ENCODE assay signal across 30 cellular contexts in the genomic region with DNA sequence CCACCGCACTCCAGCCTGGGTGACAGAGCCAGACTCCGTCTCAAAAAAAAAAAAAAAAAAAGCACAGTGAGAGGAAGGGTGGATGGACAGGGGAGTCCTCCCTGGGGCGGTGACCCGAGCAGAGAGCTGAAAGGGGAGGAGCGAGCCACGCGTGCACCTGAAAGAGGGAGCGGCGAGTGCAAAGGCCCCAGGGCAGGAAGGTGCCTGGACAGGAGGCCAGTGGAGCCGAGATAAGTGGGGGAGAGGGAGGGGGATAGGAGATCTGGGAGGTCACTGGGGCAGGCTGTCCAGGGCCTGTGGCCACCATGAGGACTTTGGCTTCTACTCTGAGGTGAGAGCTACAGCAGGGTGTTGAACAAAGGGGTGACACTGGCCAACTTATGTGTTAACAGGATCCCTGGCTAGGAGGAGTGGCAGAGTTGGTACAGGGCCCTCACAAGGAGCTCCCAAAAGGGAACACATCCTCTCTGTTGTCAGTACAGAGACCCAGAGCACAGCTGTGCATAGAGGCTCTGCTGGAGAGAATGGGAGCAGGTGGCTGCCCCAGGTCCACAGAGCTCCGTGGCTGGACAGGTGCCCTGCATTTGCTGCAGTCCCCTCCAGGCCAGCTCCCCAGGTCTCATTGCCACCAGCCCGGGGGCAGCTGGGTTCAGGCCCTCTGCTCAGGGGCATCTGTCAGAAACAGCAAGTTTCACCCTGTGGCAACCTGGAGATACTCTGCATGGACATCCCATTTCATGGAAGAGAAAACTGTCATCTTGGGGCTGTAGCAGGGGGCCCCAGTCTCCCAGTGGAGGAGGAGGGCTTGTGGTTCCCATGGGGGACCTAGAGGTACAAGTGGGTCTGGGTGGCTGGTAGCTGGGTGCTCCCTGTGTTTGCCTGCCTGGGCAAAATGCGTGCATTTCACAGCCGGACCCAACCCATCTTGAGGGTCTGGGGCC. TPM values are rescaled to one million over a fixed set of nuclear protein-coding genes. Genes with fewer than 3 reads are reported as not detected.
"Had no signal": no experiment of that assay in that cellular context is flagged by ENCODE, and none has a peak within 500 bp of the region (broad histone marks: within the 10 kb centered on the region; RNA-seq: fewer than 3 reads in every experiment).

No MANE protein-coding gene starts in this region.

- H3K4me1 ChIP-seq: ascending aorta, stomach had no signal

- H3K4me3 ChIP-seq: ascending aorta, cardiac muscle cell, gastrocnemius medialis, ovary, stomach, suprapubic skin, tibial artery had no signal

- H3K9me3 ChIP-seq: ascending aorta, gastrocnemius medialis, neutrophil, ovary, stomach, suprapubic skin, tibial artery had no signal

- H3K27me3 ChIP-seq: ascending aorta, cardiac muscle cell, gastrocnemius medialis, neutrophil, ovary, stomach, suprapubic skin, tibial artery had no signal

- H3K27ac ChIP-seq: ascending aorta, cardiac muscle cell, gastrocnemius medialis, neutrophil, ovary, stomach, suprapubic skin, tibial artery had no signal

- DNase-seq: activated CD4-positive, alpha-beta memory T cell treated with anti-CD3 and anti-CD28 coated beads, Interleukin-2, amount 10 ng/mL, durations not matched to agents 7 days and 5 days; activated CD4-positive, alpha-beta T cell treated with anti-CD3 and anti-CD28 coated beads, Interleukin-2, amount 10 ng/mL, durations not matched to agents 7 days and 5 days; activated CD4-positive, CD25-positive, alpha-beta regulatory T cell treated with anti-CD3 and anti-CD28 coated beads, Interleukin-2, amount 50 U/mL, for 72 hours; activated CD8-positive, alpha-beta memory T cell treated with anti-CD3 and anti-CD28 coated beads, Interleukin-2, amount 50 U/mL, for 48 hours; activated gamma-delta T cell; activated naive CD4-positive, alpha-beta T cell treated with anti-CD3 and anti-CD28 coated beads, Interleukin-2, amount 10 ng/mL, durations not matched to agents 7 days and 5 days; activated naive CD8-positive, alpha-beta T cell treated with anti-CD3 and anti-CD28 coated beads, Interleukin-2, amount 10 ng/mL, durations not matched to agents 7 days and 5 days; activated T-cell treated with anti-CD3 and anti-CD28 coated beads, Interleukin-2, amount 50 U/mL, for 24 hours; cortex of kidney; effector memory CD8-positive, alpha-beta T cell; erythroblast; gastrocnemius medialis; glutamatergic neuron; mammary epithelial cell; naive B cell; nephron progenitor cell; ovary; small intestine; stimulated activated CD4-positive, alpha-beta T cell treated with anti-CD3 and anti-CD28 coated beads, Interleukin-15, amount 100 ng/mL, for 24 hours; stimulated activated CD4-positive, alpha-beta T cell treated with anti-CD3 and anti-CD28 coated beads, Interleukin-2, amount 100 ng/mL, for 24 hours; stimulated activated naive B cell treated with anti-CD40 and anti-IgM and Interleukin-4, amounts not matched to agents 10 μg/mL and 1 μg/mL and 100 μg/mL, for 72 hours; stomach; T-helper 9 cell; tibial artery had no signal

- H3K36me3 ChIP-seq: ascending aorta, cardiac muscle cell, gastrocnemius medialis, neutrophil, ovary, stomach, suprapubic skin, tibial artery had no signal

- ATAC-seq: effector memory CD8-positive, alpha-beta T cell; gastrocnemius medialis; sciatic nerve; stimulated activated naive B cell treated with anti-CD40 and anti-IgM and Interleukin-4, amounts not matched to agents 10 μg/mL and 1 μg/mL and 100 μg/mL, for 72 hours had no signal

RNA-seq across cellular contexts. Expression of a gene that starts 28.5 kb away (rescaled TPM):
- total RNA-seq: activated CD4-positive, alpha-beta memory T cell treated with anti-CD3 and anti-CD28 coated beads, Interleukin-2, amount 10 ng/mL, durations not matched to agents 7 days and 5 days; activated CD4-positive, alpha-beta T cell treated with anti-CD3 and anti-CD28 coated beads, Interleukin-2, amount 10 ng/mL, durations not matched to agents 7 days and 5 days; T-helper 1 cell treated with Interleukin-12 subunit alpha and Interleukin-12 subunit beta and Interleukin-4 antibody, amounts not matched to agents 30 ng/mL and 1 ng/mL, for 36 hours had no signal
